ENCODE assay signal across 8 cellular contexts in genomic region chr1:110606784-110607662, GRCh38. TPM values are rescaled to one million over a fixed set of nuclear protein-coding genes. Genes with fewer than 3 reads are reported as not detected.
DNase-seq lines count a peak whose midpoint lies in the region; ATAC-seq and TF ChIP-seq lines count a peak whose summit lies in the region.

No MANE protein-coding gene starts in this region.

- H3K4me1 ChIP-seq in BLaER1 treated with 17β-estradiol and CSF1 and Interleukin-3, amounts not matched to agents 10 nM and 100 nM, result peaks cover 10 to 46% (median 40%) of the 10 kb centered on the region in 10 experiments; a peak in 17 of 20 replicates
- H3K4me1 ChIP-seq in right lobe of liver, result peaks cover 0 to 9% (median 4%) of the 10 kb centered on the region in 4 donors
- H3K4me1 ChIP-seq in subcutaneous abdominal adipose tissue (ENCODE audit: control insufficient read depth in 5 of 5, insufficient read depth in 5 of 5, low read length in 5 of 5), result peaks cover 3 to 47% (median 37%) of the 10 kb centered on the region in 5 donors

- H4K20me1 ChIP-seq in BLaER1 treated with 17β-estradiol and CSF1 and Interleukin-3, amounts not matched to agents 10 nM and 100 nM, result peaks cover 0 to 44% (median 36%) of the 10 kb centered on the region in 11 experiments; a peak in 16 of 22 replicates

- no peaks in the 10 kb centered on the region for H3K9me3 Mint-ChIP-seq in MCF 10A (ENCODE audit: unreplicated experiment)

- CTCF ChIA-PET in MCF 10A (lab: Yijun Ruan, JAX), result interaction anchor here (0.9 to 3.1 kb wide), 3 partner anchors 12 to 195 kb away, joined by 3 to 15 read pairs (median 3); no protein-coding TSS in a partner anchor

- H3K27ac ChIP-seq in BLaER1 treated with 17β-estradiol and CSF1 and Interleukin-3, amounts not matched to agents 10 nM and 100 nM, result no peak overlapping the region
- H3K27ac ChIP-seq in right lobe of liver, result no peak overlapping the region
- no peak overlapping the region for H3K27ac ChIP-seq in subcutaneous abdominal adipose tissue (ENCODE audit: low read depth, low read length)

- no peaks in the 10 kb centered on the region for H3K9me3 ChIP-seq in BLaER1 treated with 17β-estradiol and CSF1 and Interleukin-3, amounts not matched to agents 10 nM and 100 nM (replicated peaks in 1 of 11)
- H3K9me3 ChIP-seq in MG63, result no peaks in the 10 kb centered on the region
- H3K9me3 ChIP-seq in right lobe of liver, result no peaks in the 10 kb centered on the region
- H3K9me3 ChIP-seq in subcutaneous abdominal adipose tissue (ENCODE audit: control insufficient read depth in 5 of 5, low read length in 5 of 5), result no peaks in the 10 kb centered on the region

- H3K36me3 ChIP-seq in BLaER1 treated with 17β-estradiol and CSF1 and Interleukin-3, amounts not matched to agents 10 nM and 100 nM, result no peaks in the 10 kb centered on the region
- H3K36me3 ChIP-seq in MG63 (no peaks in the 10 kb centered on the region), right lobe of liver (no peaks in the 10 kb centered on the region), subcutaneous abdominal adipose tissue (ENCODE audit: control insufficient read depth in 5 of 5, insufficient read depth in 5 of 5, low read length in 5 of 5) (no peaks in the 10 kb centered on the region)

- H3K4me3 Mint-ChIP-seq in MCF 10A (ENCODE audit: unreplicated experiment), result peak overlapping the region; percentile 36

- peak in 3 of 4 donors; percentile 17 to 43 (median 40) for ATAC-seq in right lobe of liver
- no peak for ATAC-seq in HG02973 (IDR thresholded peaks at IDR 0.05; ENCODE audit: unreplicated experiment)
- ATAC-seq in GM19467 (IDR thresholded peaks at IDR 0.05; ENCODE audit: unreplicated experiment), result no peak

- H3K27ac Mint-ChIP-seq in MCF 10A (ENCODE audit: low read depth, unreplicated experiment), result no peak overlapping the region

- H3K27me3 ChIP-seq in BLaER1 treated with 17β-estradiol and CSF1 and Interleukin-3, amounts not matched to agents 10 nM and 100 nM, result peaks cover 60 to 76% (median 68%) of the 10 kb centered on the region in 11 experiments
- peaks cover 66% of the 10 kb centered on the region for H3K27me3 ChIP-seq in MG63
- peaks cover 4 to 19% of the 10 kb centered on the region in 2 donors for H3K27me3 ChIP-seq in right lobe of liver
- H3K27me3 ChIP-seq in subcutaneous abdominal adipose tissue (ENCODE audit: control insufficient read depth in 5 of 5, insufficient read depth in 4 of 5, low read length in 5 of 5), result peaks cover 18 to 50% (median 45%) of the 10 kb centered on the region in 5 donors

- no TSS peak for BruUV-seq in MCF 10A (replicated peaks; lab: Mats Ljungman, UMichigan)

- DNase-seq in MG63 (peak; percentile 21), MCF 10A (ENCODE audit: unreplicated experiment) (no peak), right lobe of liver (no peak), iPS-NIHi7 (ENCODE audit: extremely low spot score) (no peak)

- peaks cover 74% of the 10 kb centered on the region for H3K27me3 Mint-ChIP-seq in MCF 10A (ENCODE audit: insufficient read depth, unreplicated experiment)

- POLR2A ChIA-PET in MCF 10A (lab: Yijun Ruan, JAX), result no interaction called here

- H3K9ac ChIP-seq in BLaER1 treated with 17β-estradiol and CSF1 and Interleukin-3, amounts not matched to agents 10 nM and 100 nM, result peak overlapping the region; percentile 37 to 68 (median 53); a peak in 20 of 22 replicates
- peak overlapping the region in 2 of 5 donors; percentile 26 to 45 for H3K9ac ChIP-seq in subcutaneous abdominal adipose tissue (ENCODE audit: low read length in 5 of 5)

- TF ChIP-seq CTCF in MCF 10A (IDR thresholded peaks at IDR 0.05; ENCODE audit: unreplicated experiment) (no peak), right lobe of liver (IDR thresholded peaks at IDR 0.05) (no peak)

- TF ChIP-seq POLR2A in right lobe of liver (IDR thresholded peaks at IDR 0.05), result no peak

- intact Hi-C loops in MCF 10A (cut with micrococcal nuclease) (no loop called here), right lobe of liver (cut with DNase I) (no loop called here)

- H3K4me2 ChIP-seq in BLaER1 treated with 17β-estradiol and CSF1 and Interleukin-3, amounts not matched to agents 10 nM and 100 nM, result peak overlapping the region; percentile 87 to 100 (median 99)

- no peaks in the 10 kb centered on the region for H3K36me3 Mint-ChIP-seq in MCF 10A (ENCODE audit: insufficient read depth, unreplicated experiment)

- WGBS in right lobe of liver (ENCODE audit: insufficient coverage, low coverage, low lambda C conversion rate, missing lambda C conversion rate), result 2% methylated on average over 13 of the region's 93 CpGs

- H3K4me1 Mint-ChIP-seq in MCF 10A (ENCODE audit: insufficient read depth, unreplicated experiment), result no peaks in the 10 kb centered on the region

- H3K4me3 ChIP-seq in BLaER1 treated with 17β-estradiol and CSF1 and Interleukin-3, amounts not matched to agents 10 nM and 100 nM, result peak overlapping the region; percentile 58 to 75 (median 64)
- H3K4me3 ChIP-seq in MG63 (peak overlapping the region; percentile 40), right lobe of liver (peak overlapping the region; percentile 21 to 42 (median 37)), subcutaneous abdominal adipose tissue (ENCODE audit: low read depth in 1 of 5, low read length in 5 of 5) (peak overlapping the region; percentile 36 to 85 (median 65))

RNA-seq across cellular contexts. Expression of gene KCNA2, which starts 0.9 kb away (rescaled TPM):
- 0.17 TPM in 1 of 2 replicates, not detected in the other for total RNA-seq in MG63 (2014; rRNA removed; shearing (Covaris generic); ENCODE audit: low replicate concordance)
- total RNA-seq in MCF 10A (2022), result not detected in 2 replicates
- under 1 TPM in 3 of 6 experiments, not detected in 3; 0.04 to 0.10 (median 0.07) TPM for total RNA-seq in right lobe of liver

Comparison
In these comparisons a context has a peak if more than half of its experiments do, and no peak if none do; other contexts are left out.
1. ATAC-seq: peak in right lobe of liver (3 of 4); none in HG02973 (single experiment) and GM19467 (single experiment).
2. Peak in every context shown above with its lines, with median percentiles within 50 percentile points of each other: H3K4me3 ChIP-seq.